In genomic region chr2:227862227-227862740, GRCh38 we compare ENCODE assay signal across 1 cellular context.
TF ChIP-seq lines count a peak whose summit lies in the region.

No MANE protein-coding gene starts in this region.

TF ChIP-seq in GM23338, 12 proteins besides CTCF, POLR2A, EP300 and RAD21 (continued from another document):
- TF ChIP-seq, protein P1, sequence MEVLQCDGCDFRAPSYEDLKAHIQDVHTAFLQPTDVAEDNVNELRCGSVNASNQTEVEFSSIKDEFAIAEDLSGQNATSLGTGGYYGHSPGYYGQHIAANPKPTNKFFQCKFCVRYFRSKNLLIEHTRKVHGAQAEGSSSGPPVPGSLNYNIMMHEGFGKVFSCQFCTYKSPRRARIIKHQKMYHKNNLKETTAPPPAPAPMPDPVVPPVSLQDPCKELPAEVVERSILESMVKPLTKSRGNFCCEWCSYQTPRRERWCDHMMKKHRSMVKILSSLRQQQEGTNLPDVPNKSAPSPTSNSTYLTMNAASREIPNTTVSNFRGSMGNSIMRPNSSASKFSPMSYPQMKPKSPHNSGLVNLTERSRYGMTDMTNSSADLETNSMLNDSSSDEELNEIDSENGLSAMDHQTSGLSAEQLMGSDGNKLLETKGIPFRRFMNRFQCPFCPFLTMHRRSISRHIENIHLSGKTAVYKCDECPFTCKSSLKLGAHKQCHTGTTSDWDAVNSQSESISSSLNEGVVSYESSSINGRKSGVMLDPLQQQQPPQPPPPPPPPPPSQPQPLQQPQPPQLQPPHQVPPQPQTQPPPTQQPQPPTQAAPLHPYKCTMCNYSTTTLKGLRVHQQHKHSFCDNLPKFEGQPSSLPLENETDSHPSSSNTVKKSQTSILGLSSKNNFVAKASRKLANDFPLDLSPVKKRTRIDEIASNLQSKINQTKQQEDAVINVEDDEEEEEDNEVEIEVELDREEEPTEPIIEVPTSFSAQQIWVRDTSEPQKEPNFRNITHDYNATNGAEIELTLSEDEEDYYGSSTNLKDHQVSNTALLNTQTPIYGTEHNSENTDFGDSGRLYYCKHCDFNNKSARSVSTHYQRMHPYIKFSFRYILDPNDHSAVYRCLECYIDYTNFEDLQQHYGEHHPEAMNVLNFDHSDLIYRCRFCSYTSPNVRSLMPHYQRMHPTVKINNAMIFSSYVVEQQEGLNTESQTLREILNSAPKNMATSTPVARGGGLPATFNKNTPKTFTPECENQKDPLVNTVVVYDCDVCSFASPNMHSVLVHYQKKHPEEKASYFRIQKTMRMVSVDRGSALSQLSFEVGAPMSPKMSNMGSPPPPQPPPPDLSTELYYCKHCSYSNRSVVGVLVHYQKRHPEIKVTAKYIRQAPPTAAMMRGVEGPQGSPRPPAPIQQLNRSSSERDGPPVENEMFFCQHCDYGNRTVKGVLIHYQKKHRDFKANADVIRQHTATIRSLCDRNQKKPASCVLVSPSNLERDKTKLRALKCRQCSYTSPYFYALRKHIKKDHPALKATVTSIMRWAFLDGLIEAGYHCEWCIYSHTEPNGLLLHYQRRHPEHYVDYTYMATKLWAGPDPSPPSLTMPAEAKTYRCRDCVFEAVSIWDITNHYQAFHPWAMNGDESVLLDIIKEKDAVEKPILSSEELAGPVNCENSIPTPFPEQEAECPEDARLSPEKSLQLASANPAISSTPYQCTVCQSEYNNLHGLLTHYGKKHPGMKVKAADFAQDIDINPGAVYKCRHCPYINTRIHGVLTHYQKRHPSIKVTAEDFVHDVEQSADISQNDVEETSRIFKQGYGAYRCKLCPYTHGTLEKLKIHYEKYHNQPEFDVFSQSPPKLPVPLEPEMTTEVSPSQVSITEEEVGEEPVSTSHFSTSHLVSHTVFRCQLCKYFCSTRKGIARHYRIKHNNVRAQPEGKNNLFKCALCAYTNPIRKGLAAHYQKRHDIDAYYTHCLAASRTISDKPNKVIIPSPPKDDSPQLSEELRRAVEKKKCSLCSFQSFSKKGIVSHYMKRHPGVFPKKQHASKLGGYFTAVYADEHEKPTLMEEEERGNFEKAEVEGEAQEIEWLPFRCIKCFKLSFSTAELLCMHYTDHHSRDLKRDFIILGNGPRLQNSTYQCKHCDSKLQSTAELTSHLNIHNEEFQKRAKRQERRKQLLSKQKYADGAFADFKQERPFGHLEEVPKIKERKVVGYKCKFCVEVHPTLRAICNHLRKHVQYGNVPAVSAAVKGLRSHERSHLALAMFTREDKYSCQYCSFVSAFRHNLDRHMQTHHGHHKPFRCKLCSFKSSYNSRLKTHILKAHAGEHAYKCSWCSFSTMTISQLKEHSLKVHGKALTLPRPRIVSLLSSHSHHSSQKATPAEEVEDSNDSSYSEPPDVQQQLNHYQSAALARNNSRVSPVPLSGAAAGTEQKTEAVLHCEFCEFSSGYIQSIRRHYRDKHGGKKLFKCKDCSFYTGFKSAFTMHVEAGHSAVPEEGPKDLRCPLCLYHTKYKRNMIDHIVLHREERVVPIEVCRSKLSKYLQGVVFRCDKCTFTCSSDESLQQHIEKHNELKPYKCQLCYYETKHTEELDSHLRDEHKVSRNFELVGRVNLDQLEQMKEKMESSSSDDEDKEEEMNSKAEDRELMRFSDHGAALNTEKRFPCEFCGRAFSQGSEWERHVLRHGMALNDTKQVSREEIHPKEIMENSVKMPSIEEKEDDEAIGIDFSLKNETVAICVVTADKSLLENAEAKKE (CRISPR knock-in tag; IDR thresholded peaks at IDR 0.05): no peak
- no peak for TF ChIP-seq ZNF331 (CRISPR knock-in tag; IDR thresholded peaks at IDR 0.05; ENCODE audit: low read depth)
- TF ChIP-seq CREB1 (CRISPR knock-in tag; IDR thresholded peaks at IDR 0.05; ENCODE audit: low read depth): no peak
TF ChIP-seq in GM23338: peak in this region for 0.
